In the genomic region with DNA sequence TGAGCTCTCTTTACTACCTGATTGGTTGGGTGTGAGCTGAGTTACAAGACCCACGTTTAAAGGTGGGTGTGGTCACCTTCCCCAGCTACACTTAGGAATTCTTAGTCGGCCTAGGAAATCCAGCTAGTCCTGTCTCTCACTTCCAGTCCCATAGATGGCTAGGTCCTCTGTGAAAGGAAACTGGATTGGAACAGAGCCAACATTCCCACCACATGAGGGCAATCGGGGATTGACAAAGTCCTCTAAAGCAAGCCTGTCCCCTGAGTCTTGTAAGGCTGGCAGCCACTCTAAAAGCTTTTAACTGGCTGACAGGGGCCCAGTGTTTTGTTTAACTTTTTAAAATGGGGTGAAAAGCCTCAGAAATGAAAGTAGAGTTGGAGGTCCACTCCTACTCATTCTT, we compare ENCODE assay signal across 19 cellular contexts. TPM values are rescaled to one million over a fixed set of nuclear protein-coding genes. Genes with fewer than 3 reads are reported as not detected.
DNase-seq lines count a peak whose midpoint lies in the region; ATAC-seq, FAIRE-seq and TF ChIP-seq lines count a peak whose summit lies in the region.
"Had no signal": no experiment of that assay in that cellular context is flagged by ENCODE, and none has a peak within 500 bp of the region (broad histone marks: within the 10 kb centered on the region; RNA-seq: fewer than 3 reads in every experiment).

No MANE protein-coding gene starts in this region.

- H3K4me1 ChIP-seq in HepG2 (ENCODE audit: insufficient read depth, low read length) (peaks cover 28% of the 10 kb centered on the region), right lobe of liver (peaks cover 0 to 19% (median 8%) of the 10 kb centered on the region in 4 donors), PC-3 (ENCODE audit: insufficient read depth, low read length) (no peaks in the 10 kb centered on the region)
- H3K4me1 ChIP-seq: BE2C had no signal

- CTCF ChIA-PET in HepG2 (lab: Yijun Ruan, JAX; ENCODE audit: low intra/inter-chr PET ratio, low total read pairs) = no interaction called here
- CTCF ChIA-PET in PC-3 (lab: Charles Lee) = interaction anchor here (0.7 kb wide), 1 partner anchor 68 kb away, joined by 3 read pairs; no protein-coding TSS in a partner anchor

- H3K4me2 ChIP-seq in HepG2 (ENCODE audit: low read depth, low read length) = no peak overlapping the region
- no peak overlapping the region for H3K4me2 ChIP-seq in PC-3 (ENCODE audit: low read length)

- no peak for TF ChIP-seq POLR2A in HepG2 (IDR thresholded peaks at IDR 0.05; ENCODE audit: insufficient read depth in 1 of 2, low read depth in 2 of 2, low read length in 2 of 2)
- no peak for TF ChIP-seq POLR2A in right lobe of liver (IDR thresholded peaks at IDR 0.05)

- 81% methylated on average over 3 of the region's 3 CpGs for WGBS in HepG2 (ENCODE audit: low lambda C conversion rate)
- WGBS in right lobe of liver (ENCODE audit: insufficient coverage, low coverage, low lambda C conversion rate, missing lambda C conversion rate) = 55% methylated on average over 2 of the region's 3 CpGs

- intact Hi-C loops in HepG2 (cut with micrococcal nuclease; ENCODE audit: unreplicated experiment) (no loop called here), right lobe of liver (cut with DNase I) (no loop called here), PC-3 (cut with micrococcal nuclease) (no loop called here), Right ventricle myocardium inferior (cut with DNase I) (no loop called here)

- POLR2A ChIA-PET in HepG2 (lab: Yijun Ruan, JAX) = interaction anchor here (1.9 kb wide), 1 partner anchor 15 kb away, joined by 6 read pairs; the partner anchor contains the start of gene CROT
- POLR2A ChIA-PET in PC-3 (lab: Charles Lee; ENCODE audit: unreplicated experiment) = no interaction called here

- no peaks in the 10 kb centered on the region for H4K20me1 ChIP-seq in HepG2 (ENCODE audit: insufficient read depth, low read length)
- H4K20me1 ChIP-seq in PC-3 (ENCODE audit: low read length) = no peaks in the 10 kb centered on the region

- TF ChIP-seq CTCF in HepG2 (CRISPR knock-in tag; IDR thresholded peaks at IDR 0.05) = no peak
- TF ChIP-seq CTCF in right lobe of liver (IDR thresholded peaks at IDR 0.05) = no peak
- TF ChIP-seq CTCF in PC-3 (conservative IDR thresholded peaks at IDR 0.05; ENCODE audit: low read depth, low read length) = no peak
- no peak for TF ChIP-seq CTCF in WERI-Rb-1 (IDR thresholded peaks at IDR 0.05; ENCODE audit: low read depth, low read length)

- no peaks in the 10 kb centered on the region for H3F3A ChIP-seq in PC-3 (ENCODE audit: low read length, unreplicated experiment)

- H3K9me3 ChIP-seq in HepG2 (ENCODE audit: low read length) = peaks cover 51% of the 10 kb centered on the region
- peaks cover 0 to 24% (median 3%) of the 10 kb centered on the region in 4 donors for H3K9me3 ChIP-seq in right lobe of liver
- peaks cover 8% of the 10 kb centered on the region; the same call in 1 of the 2 replicates for H3K9me3 ChIP-seq in PC-3 (ENCODE audit: low read length)
- H3K9me3 ChIP-seq in WERI-Rb-1 (ENCODE audit: severe bottlenecking) = peaks cover 23% of the 10 kb centered on the region
- H3K9me3 ChIP-seq: BE2C had no signal

- TF ChIP-seq EP300 in HepG2 (IDR thresholded peaks at IDR 0.05; ENCODE audit: low read depth in 2 of 2, low read length in 2 of 2) (no peak), HepG2 (CRISPR knock-in tag; IDR thresholded peaks at IDR 0.05; ENCODE audit: borderline replicate concordance) (no peak)

- DNase-seq in HepG2 (ENCODE audit: low spot score) (no peak), right lobe of liver (no peak), PC-3 (peak; percentile 43), glomerular visceral epithelial cell (ENCODE audit: extremely low spot score) (peak; percentile 9), WERI-Rb-1 (no peak), Right ventricle myocardium inferior (ENCODE audit: missing footprints) (no peak)
- DNase-seq: BE2C; CD4-positive, alpha-beta T cell; H9; KG1; NCI-H1436 treated with DMSO at 0.1 percent for 48 hours; NCI-H2029 treated with DMSO at 0.1 percent for 48 hours; NCI-H2227 treated with DMSO at 0.1 percent for 48 hours; NCI-H526; T-helper 1 cell had no signal

- no peak for FAIRE-seq in HepG2 (lab: Jason Lieb, UNC)
- FAIRE-seq: G401.6 had no signal

- no peaks in the 10 kb centered on the region for H3K9me2 ChIP-seq in PC-3 (replicated peaks; ENCODE audit: low read length)

- H3K27me3 ChIP-seq in HepG2 (ENCODE audit: control insufficient read depth in 1 of 2, insufficient read depth in 2 of 2, low read length in 2 of 2) = no peaks in the 10 kb centered on the region
- no peaks in the 10 kb centered on the region for H3K27me3 ChIP-seq in right lobe of liver
- H3K27me3 ChIP-seq in PC-3 (ENCODE audit: low read length) = no peaks in the 10 kb centered on the region
- H3K27me3 ChIP-seq in WERI-Rb-1 (ENCODE audit: insufficient read depth, low read depth, severe bottlenecking) = no peaks in the 10 kb centered on the region
- H3K27me3 ChIP-seq: BE2C had no signal

- H3K27ac ChIP-seq in HepG2 (ENCODE audit: extremely low read length, insufficient read depth, low read length) (peak overlapping the region; percentile 31), right lobe of liver (no peak overlapping the region), PC-3 (ENCODE audit: low read length) (no peak overlapping the region), WERI-Rb-1 (no peak overlapping the region)
- H3K27ac ChIP-seq: SK-N-MC had no signal

- H3K9ac ChIP-seq in HepG2 (ENCODE audit: insufficient read depth, low read depth, low read length) (no peak overlapping the region), PC-3 (ENCODE audit: low read length) (no peak overlapping the region)

- no peaks in the 10 kb centered on the region for H3K79me2 ChIP-seq in HepG2 (ENCODE audit: insufficient read depth, low read length)
- no peaks in the 10 kb centered on the region for H3K79me2 ChIP-seq in PC-3 (ENCODE audit: low read length)

- H3K36me3 ChIP-seq in HepG2 (replicated peaks in 1 of 2; ENCODE audit: control insufficient read depth in 1 of 2, insufficient read depth in 2 of 2, low read length in 2 of 2) = no peaks in the 10 kb centered on the region
- no peaks in the 10 kb centered on the region for H3K36me3 ChIP-seq in right lobe of liver
- no peaks in the 10 kb centered on the region; the same call in none of the 2 replicates for H3K36me3 ChIP-seq in PC-3 (ENCODE audit: low read depth, low read length)
- no peaks in the 10 kb centered on the region for H3K36me3 ChIP-seq in WERI-Rb-1
- H3K36me3 ChIP-seq: BE2C had no signal

- H3K4me3 ChIP-seq in HepG2 (replicated peaks in 1 of 3; ENCODE audit: insufficient read depth in 1 of 3, low read depth in 2 of 3, low read length in 3 of 3) (no peak overlapping the region), right lobe of liver (no peak overlapping the region), PC-3 (ENCODE audit: low read length) (no peak overlapping the region), WERI-Rb-1 (ENCODE audit: low read depth, low read length) (no peak overlapping the region)
- H3K4me3 ChIP-seq: SK-N-MC had no signal

- BruUV-seq in HepG2 (replicated peaks; lab: Mats Ljungman, UMichigan) (no TSS peak), PC-3 (replicated peaks; lab: Mats Ljungman, UMichigan) (no TSS peak)

- ATAC-seq in HepG2 = 0 out of 3 replicates have a peak, but pooled peaks have one; percentile 22
- ATAC-seq in right lobe of liver = no peak
- no peak for ATAC-seq in PC-3
- no peak for ATAC-seq in Right ventricle myocardium inferior
- no peak for ATAC-seq in HG03280 (IDR thresholded peaks at IDR 0.05; ENCODE audit: unreplicated experiment)
- ATAC-seq: Panc1 had no signal

- H2AFZ ChIP-seq in HepG2 (ENCODE audit: low read length) (no peak overlapping the region), PC-3 (ENCODE audit: low read length) (no peak overlapping the region)

- in situ Hi-C loops in HepG2 (cut with HindIII; ENCODE audit: extremely low pct_ligation_motif_present, low pct_unique_long_range_greater_than_20kb) = no loop called here

- no peak for TF ChIP-seq RAD21 in HepG2 (CRISPR knock-in tag; IDR thresholded peaks at IDR 0.05)

TF ChIP-seq in HepG2, 621 proteins besides CTCF, POLR2A, EP300 and RAD21 (continues in another document):
- TF ChIP-seq NPAS2 (CRISPR knock-in tag; IDR thresholded peaks at IDR 0.05; ENCODE audit: borderline replicate concordance) (no peak), ZNF773 (CRISPR knock-in tag; IDR thresholded peaks at IDR 0.05; ENCODE audit: borderline replicate concordance) (no peak), NAIF1 (CRISPR knock-in tag; IDR thresholded peaks at IDR 0.05; ENCODE audit: borderline replicate concordance) (0 out of 2 replicates have a peak, but pooled peaks have one; percentile 31), HCFC1 (IDR thresholded peaks at IDR 0.05; ENCODE audit: low read depth, low read length) (no peak), STAG1 (CRISPR knock-in tag; IDR thresholded peaks at IDR 0.05) (no peak; the same call in 1 of the 2 replicates)

RNA-seq across cellular contexts. Expression of gene CROT, which starts 15.1 kb away (rescaled TPM):
- total RNA-seq in HepG2 (2016; rRNA removed; fragmentation: Illumina TruSeq; extraction: Trizol) (11.9 and 13.7 TPM in 2 replicates), right lobe of liver (10 to 100 TPM; 11.5 to 24.7 (median 17.3) TPM), PC-3 (2014; rRNA removed) (6.9 and 7.7 TPM in 2 replicates), Right ventricle myocardium inferior (6.9 TPM)
- total RNA-seq in HepG2 (2016; cell fraction: cytosol; rRNA removed; fragmentation: Illumina TruSeq; extraction: Trizol; ENCODE audit: low read depth) = 3.6 TPM in 2 replicates
- 13.1 and 15.2 TPM in 2 replicates for total RNA-seq in HepG2 (2016; cell fraction: insoluble cytoplasmic fraction; rRNA removed; fragmentation: Illumina TruSeq; extraction: Trizol)
- total RNA-seq in HepG2 (2016; cell fraction: membrane; rRNA removed; fragmentation: Illumina TruSeq; extraction: Trizol) = 3.4 and 3.9 TPM in 2 replicates
- total RNA-seq in HepG2 (2016; cell fraction: nucleus; rRNA removed; fragmentation: Illumina TruSeq; extraction: Trizol) = 30.2 and 37.3 TPM in 2 replicates
- 4.9 and 5.0 TPM in 2 replicates for polyA plus RNA-seq in HepG2 (2011; rRNA removed)
- 1.3 and 2.5 TPM in 2 replicates for polyA plus RNA-seq in HepG2 (2011; cell fraction: cytosol; rRNA removed)
- 6.4 and 9.5 TPM in 2 replicates for polyA plus RNA-seq in HepG2 (2011; cell fraction: nucleus; rRNA removed)
- polyA plus RNA-seq in HepG2 (2012) = 8.0 and 8.7 TPM in 2 replicates
- 0.86 and 1.3 TPM in 2 replicates for polyA plus RNA-seq in HepG2 (2016; cell fraction: cytosol; fragmentation: Illumina TruSeq; extraction: Trizol; ENCODE audit: low read depth)
- 9.4 and 10.2 TPM in 2 replicates for polyA plus RNA-seq in HepG2 (2016; cell fraction: insoluble cytoplasmic fraction; fragmentation: Illumina TruSeq; extraction: Trizol; ENCODE audit: low read depth)
- polyA plus RNA-seq in HepG2 (2016; cell fraction: membrane; fragmentation: Illumina TruSeq; extraction: Trizol; ENCODE audit: low read depth) = 1.5 and 2.3 TPM in 2 replicates
- 37.0 and 41.3 TPM in 2 replicates for polyA plus RNA-seq in HepG2 (2016; cell fraction: nucleus; fragmentation: Illumina TruSeq; extraction: Trizol; ENCODE audit: insufficient read depth, low read depth)
- polyA minus RNA-seq in HepG2 (2011; rRNA and poly(A)+ RNA removed; ENCODE audit: low replicate concordance) = 0.89 and 2.0 TPM in 2 replicates
- polyA minus RNA-seq in HepG2 (2011; cell fraction: cytosol; rRNA and poly(A)+ RNA removed) = 1.2 and 1.9 TPM in 2 replicates
- 43.9 and 44.2 TPM in 2 replicates for polyA minus RNA-seq in HepG2 (2011; cell fraction: nucleus; rRNA and poly(A)+ RNA removed)

Comparison
In these comparisons a context has a peak if more than half of its experiments do, and no peak if none do; other contexts are left out.
1. DNase-seq: peak in PC-3 (single experiment) and glomerular visceral epithelial cell (single experiment); none in HepG2 (single experiment), right lobe of liver (0 of 3), WERI-Rb-1 (single experiment) and Right ventricle myocardium inferior (single experiment).